ENCODE assay signal across 29 cellular contexts in genomic region chr1:228666686-228667085, GRCh38.
"Had no signal": no experiment of that assay in that cellular context is flagged by ENCODE, and none has a peak within 500 bp of the region (broad histone marks: within the 10 kb centered on the region; RNA-seq: fewer than 3 reads in every experiment).

No MANE protein-coding gene starts in this region.

- H3K36me3 Mint-ChIP-seq: immature natural killer cell; memory B cell; naive thymus-derived CD4-positive, alpha-beta T cell; neural progenitor cell had no signal

- DNase-seq: cortex of kidney; effector memory CD8-positive, alpha-beta T cell; erythroblast; esophagus squamous epithelium; foreskin melanocyte; glutamatergic neuron; heart right ventricle; hypothalamus; immature natural killer cell; midbrain; naive thymus-derived CD4-positive, alpha-beta T cell; stimulated activated CD4-positive, alpha-beta T cell treated with anti-CD3 and anti-CD28 coated beads, Interleukin-12 subunit alpha, Interleukin-12 subunit beta, amount 100 ng/mL, for 4 hours; stimulated activated CD4-positive, alpha-beta T cell treated with anti-CD3 and anti-CD28 coated beads, Interleukin-1b, Interleukin-23, amount 100 ng/mL, for 48 hours; stimulated activated CD4-positive, alpha-beta T cell treated with anti-CD3 and anti-CD28 coated beads, Interleukin-4, amount 100 ng/mL, for 1 hour; stimulated activated CD8-positive, alpha-beta memory T cell treated with anti-CD3 and anti-CD28 coated beads, Interleukin-4, amount 100 ng/mL, for 48 hours; stimulated activated naive CD4-positive, alpha-beta T cell; stimulated activated naive CD8-positive, alpha-beta T cell treated with anti-CD3 and anti-CD28 coated beads, Interleukin-15, amount 100 ng/mL, for 72 hours; transverse colon had no signal

- H3K4me3 ChIP-seq: esophagus squamous epithelium, heart right ventricle, lung, neural progenitor cell, prostate gland, right atrium auricular region, smooth muscle cell, suprapubic skin, transverse colon had no signal

- H3K4me3 Mint-ChIP-seq: effector memory CD8-positive, alpha-beta T cell; immature natural killer cell; memory B cell; naive thymus-derived CD4-positive, alpha-beta T cell; nephron; neural progenitor cell; stimulated activated naive CD8-positive, alpha-beta T cell treated with anti-CD3 and anti-CD28 coated beads, Interleukin-15, amount 100 ng/mL, for 72 hours had no signal

- H3K27me3 ChIP-seq: neural progenitor cell, right atrium auricular region, suprapubic skin had no signal

- H3K27ac Mint-ChIP-seq: immature natural killer cell; memory B cell; nephron; neural progenitor cell; stimulated activated naive CD8-positive, alpha-beta T cell treated with anti-CD3 and anti-CD28 coated beads, Interleukin-15, amount 100 ng/mL, for 72 hours had no signal

- H3K4me1 ChIP-seq: neural progenitor cell, parathyroid adenoma, prostate gland, suprapubic skin had no signal

- H3K36me3 ChIP-seq: esophagus squamous epithelium, heart right ventricle, neural progenitor cell, prostate gland, right atrium auricular region, suprapubic skin, transverse colon had no signal

- H3K27me3 Mint-ChIP-seq: effector memory CD8-positive, alpha-beta T cell had no signal

- H3K27ac ChIP-seq: esophagus squamous epithelium, heart right ventricle, neural progenitor cell, parathyroid adenoma, prostate gland, right atrium auricular region, suprapubic skin, transverse colon had no signal

- H3K9me3 Mint-ChIP-seq: effector memory CD8-positive, alpha-beta T cell; immature natural killer cell; memory B cell; nephron; neural progenitor cell; stimulated activated naive CD8-positive, alpha-beta T cell treated with anti-CD3 and anti-CD28 coated beads, Interleukin-15, amount 100 ng/mL, for 72 hours had no signal

- H3K9me3 ChIP-seq: esophagus squamous epithelium, prostate gland, right atrium auricular region, suprapubic skin, transverse colon had no signal

- H3K4me1 Mint-ChIP-seq: immature natural killer cell; memory B cell; neural progenitor cell; stimulated activated naive CD8-positive, alpha-beta T cell treated with anti-CD3 and anti-CD28 coated beads, Interleukin-15, amount 100 ng/mL, for 72 hours had no signal

- ATAC-seq: effector memory CD8-positive, alpha-beta T cell; heart right ventricle; left lobe of liver; naive thymus-derived CD4-positive, alpha-beta T cell; sciatic nerve; stimulated activated naive CD8-positive, alpha-beta T cell treated with anti-CD3 and anti-CD28 coated beads, Interleukin-15, amount 100 ng/mL, for 72 hours had no signal
